In the genomic region with DNA sequence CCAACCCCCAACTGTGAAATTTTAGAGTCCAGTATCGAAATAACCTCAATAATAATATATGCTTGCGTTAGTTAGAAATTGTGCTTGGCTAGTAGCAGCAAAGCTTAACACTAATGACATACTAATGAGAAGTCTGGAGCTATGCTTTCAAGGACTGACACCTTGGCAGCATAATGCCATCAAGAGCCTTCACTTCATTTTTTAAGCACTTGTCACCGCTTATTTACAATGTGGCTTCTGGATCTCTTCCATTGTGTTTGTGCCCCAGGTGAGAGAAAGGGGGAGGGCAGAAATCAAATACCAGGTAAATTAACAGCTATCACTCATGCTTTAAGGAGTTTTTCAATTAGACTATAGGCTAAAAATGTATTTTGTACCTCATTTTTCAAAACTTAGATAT, we compare ENCODE assay signal across 17 cellular contexts.
A peak's percentile ranks its signal among the peaks of the same experiment; 100 is the strongest.
DNase-seq lines count a peak whose midpoint lies in the region; ATAC-seq and TF ChIP-seq lines count a peak whose summit lies in the region.
"Had no signal": no experiment of that assay in that cellular context is flagged by ENCODE, and none has a peak within 500 bp of the region (broad histone marks: within the 10 kb centered on the region; RNA-seq: fewer than 3 reads in every experiment).

No MANE protein-coding gene starts in this region.

- TF ChIP-seq POLR2A in ovary (IDR thresholded peaks at IDR 0.05) (no peak), prostate gland (IDR thresholded peaks at IDR 0.05) (no peak)

- no peak for TF ChIP-seq EP300 in ovary (IDR thresholded peaks at IDR 0.05)

- DNase-seq in NCI-H1105 treated with DMSO at 0.1 percent for 48 hours (lab: John Stamatoyannopoulos, UW) (peak; percentile 33), NCI-H1105 (lab: John Stamatoyannopoulos, UW) (no peak), G401 (ENCODE audit: low spot score) (peak; percentile 15), NCI-H510A (lab: John Stamatoyannopoulos, UW) (peak; percentile 3), endodermal cell (peak; percentile 56), ovary (no peak), prostate gland (ENCODE audit: low spot score) (no peak)
- DNase-seq: AML-193; Caco-2; CD8-positive, alpha-beta memory T cell; DND-41; GF-D8; HCEC 1CT; HFFc6 had no signal

- H3K9me3 ChIP-seq in endodermal cell (ENCODE audit: control insufficient read depth, low read length) (no peaks in the 10 kb centered on the region), ovary (no peaks in the 10 kb centered on the region), prostate gland (no peaks in the 10 kb centered on the region)
- H3K9me3 ChIP-seq: BLaER1, Caco-2 had no signal

- peaks cover 12% of the 10 kb centered on the region for H3K4me1 ChIP-seq in endodermal cell (ENCODE audit: control insufficient read depth, insufficient read depth, low read length)
- H3K4me1 ChIP-seq in ovary (ENCODE audit: insufficient read depth), result no peaks in the 10 kb centered on the region
- H3K4me1 ChIP-seq in prostate gland (replicated peaks), result no peaks in the 10 kb centered on the region
- H3K4me1 ChIP-seq: BLaER1, Caco-2 had no signal

- H3K27me3 ChIP-seq in endodermal cell (ENCODE audit: control insufficient read depth, insufficient read depth, low read length, poor library complexity, severe bottlenecking) (no peaks in the 10 kb centered on the region), ovary (no peaks in the 10 kb centered on the region), prostate gland (replicated peaks; ENCODE audit: insufficient read depth) (no peaks in the 10 kb centered on the region)
- H3K27me3 ChIP-seq: BLaER1 had no signal

- intact Hi-C loops in ovary (cut with DNase I) (no loop called here), prostate gland (cut with DNase I) (no loop called here)

- in situ Hi-C loops in G401 (cut with HindIII; ENCODE audit: low sequenced_read_pairs), result no loop called here

- peak overlapping the region; percentile 2 for H3K4me3 Mint-ChIP-seq in endodermal cell
- H3K4me3 Mint-ChIP-seq: CD8-positive, alpha-beta memory T cell; HFFc6 had no signal

- no peak for TF ChIP-seq CTCF in endodermal cell (conservative IDR thresholded peaks at IDR 0.05)
- no peak for TF ChIP-seq CTCF in ovary (IDR thresholded peaks at IDR 0.05)
- no peak for TF ChIP-seq CTCF in prostate gland (IDR thresholded peaks at IDR 0.05)

- no peak for ATAC-seq in GM21576 (IDR thresholded peaks at IDR 0.05; ENCODE audit: unreplicated experiment)

- H3K9me3 Mint-ChIP-seq in endodermal cell, result no peaks in the 10 kb centered on the region

- no peak overlapping the region for H3K27ac Mint-ChIP-seq in endodermal cell
- H3K27ac Mint-ChIP-seq: CD8-positive, alpha-beta memory T cell; HFFc6 had no signal

- no peaks in the 10 kb centered on the region for H3K27me3 Mint-ChIP-seq in endodermal cell (ENCODE audit: insufficient read depth)
- H3K27me3 Mint-ChIP-seq: CD8-positive, alpha-beta memory T cell had no signal

- peaks cover 22% of the 10 kb centered on the region for H3K4me1 Mint-ChIP-seq in endodermal cell
- H3K4me1 Mint-ChIP-seq: CD8-positive, alpha-beta memory T cell had no signal

- WGBS in endodermal cell (ENCODE audit: insufficient coverage in 1 of 2, insufficient read length in 1 of 2), 2 experiments, result 75 to 100% methylated on average over 2 to 3 of the region's 3 CpGs
- 73 to 91% (median 90%) methylated on average over 3 of the region's 3 CpGs for WGBS in ovary, 3 donors
- 89% methylated on average over 3 of the region's 3 CpGs for WGBS in prostate gland

- H3K4me3 ChIP-seq in endodermal cell (ENCODE audit: low read length) (peak overlapping the region; percentile 61), ovary (no peak overlapping the region), prostate gland (no peak overlapping the region)
- H3K4me3 ChIP-seq: BLaER1 had no signal

- H3K27ac ChIP-seq in endodermal cell (ENCODE audit: low read depth, low read length), result no peak overlapping the region
- H3K27ac ChIP-seq in ovary, result no peak overlapping the region
- H3K27ac ChIP-seq in prostate gland, result no peak overlapping the region
- H3K27ac ChIP-seq: 22Rv1, BLaER1 had no signal

- H3K36me3 Mint-ChIP-seq in endodermal cell (ENCODE audit: low read depth), result no peaks in the 10 kb centered on the region
- H3K36me3 Mint-ChIP-seq: CD8-positive, alpha-beta memory T cell had no signal

- H3K36me3 ChIP-seq in endodermal cell (ENCODE audit: control insufficient read depth, insufficient read depth, low read length), result no peaks in the 10 kb centered on the region
- no peaks in the 10 kb centered on the region for H3K36me3 ChIP-seq in ovary
- H3K36me3 ChIP-seq in prostate gland, result no peaks in the 10 kb centered on the region
- H3K36me3 ChIP-seq: BLaER1 had no signal

- H3K9ac ChIP-seq in endodermal cell (ENCODE audit: extremely low read depth, low read length, poor library complexity, severe bottlenecking), result no peak overlapping the region
- H3K9ac ChIP-seq: BLaER1 had no signal

Comparison
In these comparisons a context has a peak if more than half of its experiments do, and no peak if none do; other contexts are left out.
1. DNase-seq: peak in NCI-H1105 treated with DMSO at 0.1 percent for 48 hours (single experiment), G401 (single experiment), NCI-H510A (single experiment) and endodermal cell (single experiment); none in NCI-H1105 (single experiment), ovary (0 of 5) and prostate gland (single experiment).